8 cellular contexts compared by ENCODE assay signal in genomic region chr10:61084493-61084892, GRCh38.
"Had no signal": no experiment of that assay in that cellular context is flagged by ENCODE, and none has a peak within 500 bp of the region (broad histone marks: within the 10 kb centered on the region; RNA-seq: fewer than 3 reads in every experiment).

No MANE protein-coding gene starts in this region.

- H3K4me3 ChIP-seq: GM12878 had no signal

- ATAC-seq: GM12878 had no signal

- FAIRE-seq: G401.6, GM12878, GM12891, GM12892, GM18507, GM19239 had no signal

- DNase-seq: GDM1, GF-D8 had no signal
